In genomic region chr6:20454201-20454824, GRCh38 we compare ENCODE assay signal across 13 cellular contexts. TPM values are rescaled to one million over a fixed set of nuclear protein-coding genes. Genes with fewer than 3 reads are reported as not detected.
DNase-seq lines count a peak whose midpoint lies in the region; ATAC-seq and TF ChIP-seq lines count a peak whose summit lies in the region.
"Had no signal": no experiment of that assay in that cellular context is flagged by ENCODE, and none has a peak within 500 bp of the region (broad histone marks: within the 10 kb centered on the region; RNA-seq: fewer than 3 reads in every experiment).

No MANE protein-coding gene starts in this region.

- peaks cover 16% of the 10 kb centered on the region for H3K36me3 Mint-ChIP-seq in CD8-positive, alpha-beta T cell
- no peaks in the 10 kb centered on the region for H3K36me3 Mint-ChIP-seq in T-helper 17 cell (ENCODE audit: low read depth)

- H3K36me3 ChIP-seq in CD8-positive, alpha-beta T cell (ENCODE audit: insufficient read depth, low read length) = no peaks in the 10 kb centered on the region
- H3K36me3 ChIP-seq in DND-41 (ENCODE audit: insufficient read depth, low read length) = peaks cover 45% of the 10 kb centered on the region
- no peaks in the 10 kb centered on the region for H3K36me3 ChIP-seq in tibial nerve
- H3K36me3 ChIP-seq in GM23248 (ENCODE audit: low read depth) = no peaks in the 10 kb centered on the region
- H3K36me3 ChIP-seq: thoracic aorta had no signal

- in situ Hi-C loops in GM23248 (cut with MboI) = no loop called here

- H2AFZ ChIP-seq in DND-41 (ENCODE audit: low read depth, low read length) = no peak overlapping the region
- H2AFZ ChIP-seq in GM23248 = no peak overlapping the region

- peaks cover 100% of the 10 kb centered on the region for H3K79me2 ChIP-seq in DND-41 (ENCODE audit: insufficient read depth, low read length)
- H3K79me2 ChIP-seq in GM23248 (ENCODE audit: insufficient read depth) = peaks cover 100% of the 10 kb centered on the region

- no peaks in the 10 kb centered on the region for H3K9me3 ChIP-seq in CD8-positive, alpha-beta T cell (ENCODE audit: low read length)
- H3K9me3 ChIP-seq in DND-41 (ENCODE audit: insufficient read depth, low read length, severe bottlenecking) (no peaks in the 10 kb centered on the region), T-helper 17 cell (ENCODE audit: control insufficient read depth, low read length, poor library complexity, severe bottlenecking) (no peaks in the 10 kb centered on the region), tibial nerve (peaks cover 0 to 4% (median 0%) of the 10 kb centered on the region in 4 donors), GM23248 (ENCODE audit: low read depth) (no peaks in the 10 kb centered on the region)
- H3K9me3 ChIP-seq: MG63, thoracic aorta had no signal

- H4K20me1 ChIP-seq in DND-41 (ENCODE audit: insufficient read depth, low read length) (peaks cover 76% of the 10 kb centered on the region; the same call in 1 of the 2 replicates), GM23248 (ENCODE audit: insufficient read depth) (peaks cover 4% of the 10 kb centered on the region; the same call in 1 of the 2 replicates)

- CTCF ChIA-PET in CD8-positive, alpha-beta T cell (lab: Charles Lee) = no interaction called here

- peaks cover 18% of the 10 kb centered on the region; the same call in 1 of the 2 replicates for H3F3A ChIP-seq in GM23248 (ENCODE audit: insufficient read depth)

- TF ChIP-seq POLR2A in tibial nerve (IDR thresholded peaks at IDR 0.05) = no peak

- 82 to 88% methylated on average over 4 of the region's 4 CpGs for WGBS in tibial nerve, 2 donors
- 97 to 99% methylated on average over 4 of the region's 4 CpGs for WGBS in GM23248 (ENCODE audit: low coverage in 1 of 2, low lambda C conversion rate in 2 of 2, missing lambda C conversion rate in 2 of 2), 2 experiments

- H3K4me3 ChIP-seq in CD8-positive, alpha-beta T cell (ENCODE audit: low read depth, low read length) = no peak overlapping the region
- H3K4me3 ChIP-seq in DND-41 (ENCODE audit: low read depth in 1 of 2, low read length in 2 of 2) (no peak overlapping the region), tibial nerve (no peak overlapping the region), GM23248 (no peak overlapping the region)
- H3K4me3 ChIP-seq: BLaER1 treated with 17β-estradiol and CSF1 and Interleukin-3, amounts not matched to agents 10 nM and 100 nM; MG63; thoracic aorta had no signal

- peak; percentile 31 for ATAC-seq in CD8-positive, alpha-beta T cell
- ATAC-seq in DND-41 (ENCODE audit: insufficient read depth, low read depth) (peak; percentile 37; the same call in 1 of the 3 replicates), T-helper 17 cell (peak; percentile 57), foreskin keratinocyte (peak; percentile 23), SK-N-SH treated with all-trans-retinoic acid at 6 μM for 48 hours (no peak)

- POLR2A ChIA-PET in CD8-positive, alpha-beta T cell (lab: Charles Lee) = no interaction called here

- H3K4me1 Mint-ChIP-seq in CD8-positive, alpha-beta T cell (ENCODE audit: low read depth) = peaks cover 51% of the 10 kb centered on the region
- peaks cover 13% of the 10 kb centered on the region for H3K4me1 Mint-ChIP-seq in T-helper 17 cell

- no peak overlapping the region for H3K4me3 Mint-ChIP-seq in CD8-positive, alpha-beta T cell
- H3K4me3 Mint-ChIP-seq in T-helper 17 cell = no peak overlapping the region
- H3K4me3 Mint-ChIP-seq: activated naive CD8-positive, alpha-beta T cell had no signal

- H3K9me3 Mint-ChIP-seq in CD8-positive, alpha-beta T cell = no peaks in the 10 kb centered on the region

- TF ChIP-seq CTCF in CD8-positive, alpha-beta T cell (IDR thresholded peaks at IDR 0.05) = no peak
- TF ChIP-seq CTCF in DND-41 (IDR thresholded peaks at IDR 0.05; ENCODE audit: borderline replicate concordance, extremely low read depth, low read length, poor library complexity, severe bottlenecking) (peak; percentile 3), foreskin keratinocyte (conservative IDR thresholded peaks at IDR 0.05) (peak; percentile 2), tibial nerve (IDR thresholded peaks at IDR 0.05) (no peak)

- peak in 1 of 7 experiments; percentile 30 for DNase-seq in CD8-positive, alpha-beta T cell
- DNase-seq in DND-41 (no peak), T-helper 17 cell (no peak), foreskin keratinocyte (no peak), tibial nerve (ENCODE audit: low spot score in 2 of 2) (no peak), GM23248 (no peak)
- DNase-seq: activated CD8-positive, alpha-beta memory T cell treated with anti-CD3 and anti-CD28 coated beads, Interleukin-2, amount 50 U/mL, for 48 hours; MG63; stimulated activated CD4-positive, alpha-beta T cell treated with anti-CD3 and anti-CD28 coated beads, Interleukin-15, amount 100 ng/mL, for 24 hours had no signal

- intact Hi-C loops in CD8-positive, alpha-beta T cell (cut with DNase I, micrococcal nuclease) = loop anchor here (2.0 to 5.0 kb wide), 3 partner anchors 47 to 164 kb away; no protein-coding TSS in a partner anchor

- H3K4me1 ChIP-seq in CD8-positive, alpha-beta T cell (ENCODE audit: insufficient read depth, low read length) = peaks cover 8% of the 10 kb centered on the region
- H3K4me1 ChIP-seq in DND-41 (ENCODE audit: insufficient read depth, low read length) (no peaks in the 10 kb centered on the region), foreskin keratinocyte (peaks cover 17% of the 10 kb centered on the region), tibial nerve (peaks cover 0 to 5% (median 0%) of the 10 kb centered on the region in 4 donors), GM23248 (ENCODE audit: insufficient read depth) (peaks cover 14% of the 10 kb centered on the region)

- H3K27me3 ChIP-seq in CD8-positive, alpha-beta T cell (ENCODE audit: insufficient read depth, low read length) = no peaks in the 10 kb centered on the region
- H3K27me3 ChIP-seq in DND-41 (ENCODE audit: insufficient read depth, low read length, poor library complexity) = no peaks in the 10 kb centered on the region
- no peaks in the 10 kb centered on the region for H3K27me3 ChIP-seq in foreskin keratinocyte
- no peaks in the 10 kb centered on the region for H3K27me3 ChIP-seq in tibial nerve
- H3K27me3 ChIP-seq in GM23248 (replicated peaks; ENCODE audit: insufficient read depth) = no peaks in the 10 kb centered on the region
- H3K27me3 ChIP-seq: BLaER1 treated with 17β-estradiol and CSF1 and Interleukin-3, amounts not matched to agents 10 nM and 100 nM; MG63 had no signal

- H3K9ac ChIP-seq in DND-41 (ENCODE audit: low read depth, low read length) = no peak overlapping the region
- no peak overlapping the region for H3K9ac ChIP-seq in GM23248
- H3K9ac ChIP-seq: BLaER1 treated with 17β-estradiol and CSF1 and Interleukin-3, amounts not matched to agents 10 nM and 100 nM had no signal

- no peak overlapping the region for H3K27ac Mint-ChIP-seq in CD8-positive, alpha-beta T cell
- peak overlapping the region; percentile 16 for H3K27ac Mint-ChIP-seq in T-helper 17 cell

- no peak overlapping the region for H3K4me2 ChIP-seq in DND-41 (ENCODE audit: insufficient read depth, low read length)
- no peak overlapping the region for H3K4me2 ChIP-seq in GM23248 (ENCODE audit: unreplicated experiment)

- no peaks in the 10 kb centered on the region for H3K27me3 Mint-ChIP-seq in CD8-positive, alpha-beta T cell (ENCODE audit: low read depth)
- no peaks in the 10 kb centered on the region for H3K27me3 Mint-ChIP-seq in T-helper 17 cell
- H3K27me3 Mint-ChIP-seq: activated naive CD8-positive, alpha-beta T cell had no signal

- no peak overlapping the region for H3K27ac ChIP-seq in CD8-positive, alpha-beta T cell (ENCODE audit: low read depth, low read length)
- no peak overlapping the region for H3K27ac ChIP-seq in DND-41 (ENCODE audit: low read length)
- no peak overlapping the region for H3K27ac ChIP-seq in foreskin keratinocyte
- H3K27ac ChIP-seq in tibial nerve = no peak overlapping the region
- no peak overlapping the region for H3K27ac ChIP-seq in GM23248
- H3K27ac ChIP-seq: BLaER1 treated with 17β-estradiol and CSF1 and Interleukin-3, amounts not matched to agents 10 nM and 100 nM; thoracic aorta had no signal

- no peak for TF ChIP-seq EP300 in tibial nerve (IDR thresholded peaks at IDR 0.05)

- no peaks in the 10 kb centered on the region for H3K9me2 ChIP-seq in GM23248 (ENCODE audit: insufficient read depth)

TF ChIP-seq in SK-N-SH treated with all-trans-retinoic acid at 6 μM for 48 hours, 23 proteins besides CTCF, POLR2A, EP300 and RAD21 (continues in another document):
- TF ChIP-seq ESRRG (CRISPR knock-in tag; IDR thresholded peaks at IDR 0.05) (no peak), TSHZ2 (CRISPR knock-in tag; IDR thresholded peaks at IDR 0.05) (no peak), ZNF8 (CRISPR knock-in tag; IDR thresholded peaks at IDR 0.05) (no peak), ISL1 (CRISPR knock-in tag; IDR thresholded peaks at IDR 0.05) (no peak), ZFP3 (CRISPR knock-in tag; IDR thresholded peaks at IDR 0.05) (no peak), RARB (CRISPR knock-in tag; IDR thresholded peaks at IDR 0.05) (no peak), ZFP30 (CRISPR knock-in tag; IDR thresholded peaks at IDR 0.05) (no peak), OSR1 (CRISPR knock-in tag; IDR thresholded peaks at IDR 0.05) (no peak)

RNA-seq across cellular contexts. Expression of gene E2F3, which starts 52.6 kb away (rescaled TPM):
- total RNA-seq in CD8-positive, alpha-beta T cell = 1 to 10 TPM; 5.0 to 6.2 TPM
- total RNA-seq in T-helper 17 cell (1 to 10 TPM; 6.7 to 8.8 TPM), foreskin keratinocyte (11.7 and 13.1 TPM in 2 replicates), tibial nerve (1 to 10 TPM; 3.5 to 5.1 (median 4.0) TPM)
- polyA plus RNA-seq in foreskin keratinocyte (3.6 and 4.4 TPM in 2 replicates), GM23248 (2016; fragmentation: Nextera tagmentation; extraction: Ambion mirVana) (6.1 and 7.0 TPM in 2 replicates)
- 4.1 and 4.8 TPM in 2 replicates for total RNA-seq in GM23248 (2014; rRNA removed; shearing (Covaris generic))

Comparison
In these comparisons a context has a peak if more than half of its experiments do, and no peak if none do; other contexts are left out.
1. CTCF ChIP-seq: peak in DND-41 (single experiment) and foreskin keratinocyte (single experiment); none in CD8-positive, alpha-beta T cell (single experiment) and tibial nerve (0 of 5).